1 cellular context compared by ENCODE assay signal in genomic region chr12:32399373-32400113, GRCh38.
A peak's percentile ranks its signal among the peaks of the same experiment; 100 is the strongest.
TF ChIP-seq lines count a peak whose summit lies in the region.

TSS of gene FGD4 (plus strand) at chr12:32399558.

TF ChIP-seq in K562, 482 proteins besides CTCF, POLR2A, EP300 and RAD21 (continued from another document and continues in another):
- TF ChIP-seq SIN3B (IDR thresholded peaks at IDR 0.05; ENCODE audit: low read depth) (0 out of 2 replicates have a peak, but pooled peaks have one; percentile 10), RBM22 (IDR thresholded peaks at IDR 0.05; ENCODE audit: low read depth, low read length, poor library complexity, severe bottlenecking) (no peak), ATF7 (IDR thresholded peaks at IDR 0.05) (peak; percentile 39; the same call in 1 of the 2 replicates), RBM15 (IDR thresholded peaks at IDR 0.05; ENCODE audit: insufficient read depth, low read length) (no peak), ETV1 (tag; conservative IDR thresholded peaks at IDR 0.05; ENCODE audit: low read depth) (no peak), XRCC5 (IDR thresholded peaks at IDR 0.05; ENCODE audit: low read depth, low read length) (no peak), KHSRP (IDR thresholded peaks at IDR 0.05) (no peak), L3MBTL2 (IDR thresholded peaks at IDR 0.05) (peak; percentile 73), HMG20A (CRISPR knock-in tag; conservative IDR thresholded peaks at IDR 0.05) (no peak), KAT8 (IDR thresholded peaks at IDR 0.05; ENCODE audit: low read depth) (no peak), IRF1 (CRISPR knock-in tag; IDR thresholded peaks at IDR 0.05; ENCODE audit: borderline replicate concordance) (no peak), MTA1 (IDR thresholded peaks at IDR 0.05; ENCODE audit: borderline replicate concordance) (no peak), KLF13 (tag; IDR thresholded peaks at IDR 0.05; ENCODE audit: borderline replicate concordance, low read depth) (no peak), HLTF (IDR thresholded peaks at IDR 0.05) (no peak), ZNF583 (CRISPR knock-in tag; IDR thresholded peaks at IDR 0.05) (no peak), CXXC5 (CRISPR knock-in tag; IDR thresholded peaks at IDR 0.05) (peak; percentile 79), MYC (IDR thresholded peaks at IDR 0.05; ENCODE audit: low read depth, low read length) (no peak), MYC (CRISPR knock-in tag; IDR thresholded peaks at IDR 0.05; ENCODE audit: borderline replicate concordance, low read depth) (no peak), SNRNP70 (optimal IDR thresholded peaks at IDR 0.05; ENCODE audit: low read depth, low read length) (no peak), ATF4 (CRISPR knock-in tag; IDR thresholded peaks at IDR 0.05) (no peak), NONO (IDR thresholded peaks at IDR 0.05; ENCODE audit: low read depth in 2 of 2, low read length in 1 of 2) (no peak), SIRT6 (IDR thresholded peaks at IDR 0.05; ENCODE audit: low read depth, low read length) (no peak), NFIC (IDR thresholded peaks at IDR 0.05) (no peak), RREB1 (CRISPR knock-in tag; IDR thresholded peaks at IDR 0.05) (no peak), SAFB2 (IDR thresholded peaks at IDR 0.05; ENCODE audit: borderline replicate concordance, low read depth, low read length, severe bottlenecking) (no peak), STAT6 (CRISPR knock-in tag; IDR thresholded peaks at IDR 0.05) (no peak), VEZF1 (CRISPR knock-in tag; IDR thresholded peaks at IDR 0.05) (no peak), ZNF512 (tag; IDR thresholded peaks at IDR 0.05) (no peak), ETV5 (CRISPR knock-in tag; IDR thresholded peaks at IDR 0.05; ENCODE audit: low read depth) (no peak), ZNF695 (CRISPR knock-in tag; IDR thresholded peaks at IDR 0.05) (no peak), TFAP4 (CRISPR knock-in tag; IDR thresholded peaks at IDR 0.05; ENCODE audit: borderline replicate concordance) (peak; percentile 70), ZEB2 (IDR thresholded peaks at IDR 0.05) (peak; percentile 74; the same call in 1 of the 2 replicates), FOXJ3 (CRISPR knock-in tag; IDR thresholded peaks at IDR 0.05) (no peak), RBM17 (IDR thresholded peaks at IDR 0.05; ENCODE audit: borderline replicate concordance, low read depth, low read length) (no peak), ELK3 (CRISPR knock-in tag; IDR thresholded peaks at IDR 0.05) (no peak), ZNF324 (CRISPR knock-in tag; IDR thresholded peaks at IDR 0.05) (no peak), SRSF1 (IDR thresholded peaks at IDR 0.05; ENCODE audit: low read depth, low read length) (no peak)
